ENCODE assay signal across 8 cellular contexts in the genomic region with DNA sequence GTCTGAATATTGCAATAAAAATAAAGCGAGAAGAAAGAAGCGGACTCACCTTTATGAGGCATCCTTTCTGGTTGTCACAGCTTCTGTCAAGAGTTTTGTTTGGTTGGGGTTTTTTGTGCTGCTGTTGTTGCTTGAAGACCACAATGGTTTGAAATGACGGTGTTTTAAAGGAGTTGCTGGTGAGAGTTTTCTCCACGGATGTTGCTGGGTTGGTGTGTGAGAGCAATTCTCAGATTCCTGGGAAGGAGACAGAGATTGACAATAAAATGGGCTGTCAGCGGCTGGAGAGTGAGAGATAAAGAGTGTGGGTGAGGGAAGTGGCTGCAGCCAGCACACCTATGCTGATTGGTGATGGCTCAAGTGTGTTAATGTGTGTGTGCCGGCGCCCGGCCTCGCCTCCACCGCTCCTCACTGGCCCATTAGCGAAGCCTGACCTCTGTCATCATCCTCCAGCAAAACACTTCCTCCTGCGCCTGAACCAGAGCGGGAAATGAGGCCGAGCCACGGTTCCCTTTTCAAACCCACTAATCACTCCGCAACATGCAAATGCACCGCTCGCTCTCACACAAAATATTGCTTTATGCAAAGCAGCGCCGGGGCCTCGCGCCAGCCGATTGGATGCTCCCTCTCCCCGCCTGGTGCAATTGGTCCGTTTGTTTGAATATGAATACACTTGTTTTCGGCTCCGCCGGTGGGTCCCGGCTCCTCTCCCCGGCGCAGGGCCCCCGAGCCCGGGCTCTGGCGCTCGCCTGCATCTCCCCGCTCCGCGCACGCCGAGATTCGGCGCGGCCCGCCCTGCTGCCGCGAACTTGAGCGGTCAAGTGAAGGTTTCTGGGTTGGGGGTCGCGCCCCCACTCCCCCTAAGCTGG. TPM values are rescaled to one million over a fixed set of nuclear protein-coding genes. Genes with fewer than 3 reads are reported as not detected.
DNase-seq lines count a peak whose midpoint lies in the region; ATAC-seq and TF ChIP-seq lines count a peak whose summit lies in the region.

A gene (minus strand): TSS at position 544 of the 869 bp plus-strand sequence. CDS start 4,911 bp downstream, outside the sequence.

- H3K9me3 ChIP-seq in WERI-Rb-1 (ENCODE audit: severe bottlenecking) (no peaks in the 10 kb centered on the region), muscle layer of colon (ENCODE audit: low read length) (peaks cover 3% of the 10 kb centered on the region)

- TF ChIP-seq POLR2A in erythroblast (IDR thresholded peaks at IDR 0.05; ENCODE audit: low read length): no peak

- H3K27ac ChIP-seq in ACC112 (ENCODE audit: low read depth, low read length): no peak within 1 kb of the TSS
- H3K27ac ChIP-seq in WERI-Rb-1: no peak within 1 kb of the TSS
- H3K27ac ChIP-seq in muscle layer of colon (ENCODE audit: low read depth, low read length): no peak within 1 kb of the TSS
- no peak within 1 kb of the TSS for H3K27ac ChIP-seq in urinary bladder (ENCODE audit: low read depth)

- peaks cover 99% of the 10 kb centered on the region for H3K27me3 ChIP-seq in ACC112 (ENCODE audit: insufficient read depth, low read length)
- peaks cover 99% of the 10 kb centered on the region for H3K27me3 ChIP-seq in WERI-Rb-1 (ENCODE audit: insufficient read depth, low read depth, severe bottlenecking)
- H3K27me3 ChIP-seq in muscle layer of colon (ENCODE audit: control insufficient read depth in 1 of 2, insufficient read depth in 2 of 2, low read length in 2 of 2): peaks cover 90 to 100% of the 10 kb centered on the region in 2 donors

- no peak for TF ChIP-seq CTCF in WERI-Rb-1 (IDR thresholded peaks at IDR 0.05; ENCODE audit: low read depth, low read length)

- H2AFZ ChIP-seq in ACC112 (ENCODE audit: low read length, unreplicated experiment): peak within 1 kb of the TSS; percentile 24

- H3K36me3 ChIP-seq in ACC112 (ENCODE audit: insufficient read depth, low read length) (no peaks in the 10 kb centered on the region), WERI-Rb-1 (no peaks in the 10 kb centered on the region), muscle layer of colon (ENCODE audit: insufficient read depth, low read length) (no peaks in the 10 kb centered on the region), urinary bladder (ENCODE audit: insufficient read depth) (no peaks in the 10 kb centered on the region)

- H3K79me2 ChIP-seq in ACC112 (ENCODE audit: control insufficient read depth, insufficient read depth, low read length, unreplicated experiment): no peaks in the 10 kb centered on the region

- DNase-seq in NCI-H1694 treated with DMSO at 0.1 percent for 48 hours (lab: John Stamatoyannopoulos, UW): peak; percentile 99
- DNase-seq in WERI-Rb-1: no peak
- peak; percentile 21 to 30 for DNase-seq in erythroblast (lab: John Stamatoyannopoulos, UW)

- peak; percentile 59 for ATAC-seq in GM18499 (IDR thresholded peaks at IDR 0.05; ENCODE audit: insufficient read depth, unreplicated experiment)
- peak; percentile 46 for ATAC-seq in HG02885 (IDR thresholded peaks at IDR 0.05; ENCODE audit: poor library complexity, unreplicated experiment)

- no peak within 1 kb of the TSS for H3K9ac ChIP-seq in muscle layer of colon (ENCODE audit: low read length)

- WGBS in urinary bladder: 3% methylated on average over 49 of the region's 49 CpGs

- H3K4me1 ChIP-seq in ACC112 (ENCODE audit: control insufficient read depth, insufficient read depth, low read length, unreplicated experiment) (peaks cover 14% of the 10 kb centered on the region), muscle layer of colon (ENCODE audit: insufficient read depth, low read length) (peaks cover 56% of the 10 kb centered on the region), urinary bladder (ENCODE audit: insufficient read depth) (peaks cover 5% of the 10 kb centered on the region)

- peak within 1 kb of the TSS; percentile 60 for H3K4me3 ChIP-seq in ACC112 (ENCODE audit: low read depth, low read length)
- H3K4me3 ChIP-seq in WERI-Rb-1 (ENCODE audit: low read depth, low read length): peak within 1 kb of the TSS; percentile 9; the same call in 1 of the 2 replicates
- H3K4me3 ChIP-seq in muscle layer of colon (ENCODE audit: low read depth in 1 of 2, low read length in 2 of 2): peak within 1 kb of the TSS; percentile 35 to 50
- H3K4me3 ChIP-seq in urinary bladder (ENCODE audit: low read depth, low read length): peak within 1 kb of the TSS; percentile 21

RNA-seq across cellular contexts. Expression of the gene that starts here (rescaled TPM):
- total RNA-seq in urinary bladder: not detected
- not detected for polyA plus RNA-seq in urinary bladder

Comparison
In these comparisons a context has a peak if more than half of its experiments do, and no peak if none do; other contexts are left out.
1. H3K4me3 ChIP-seq: peak in every context shown above with its lines; median percentile 60 in ACC112; 42 in muscle layer of colon; 21 in urinary bladder; 9 in WERI-Rb-1.